ENCODE assay signal across 26 cellular contexts in the genomic region with DNA sequence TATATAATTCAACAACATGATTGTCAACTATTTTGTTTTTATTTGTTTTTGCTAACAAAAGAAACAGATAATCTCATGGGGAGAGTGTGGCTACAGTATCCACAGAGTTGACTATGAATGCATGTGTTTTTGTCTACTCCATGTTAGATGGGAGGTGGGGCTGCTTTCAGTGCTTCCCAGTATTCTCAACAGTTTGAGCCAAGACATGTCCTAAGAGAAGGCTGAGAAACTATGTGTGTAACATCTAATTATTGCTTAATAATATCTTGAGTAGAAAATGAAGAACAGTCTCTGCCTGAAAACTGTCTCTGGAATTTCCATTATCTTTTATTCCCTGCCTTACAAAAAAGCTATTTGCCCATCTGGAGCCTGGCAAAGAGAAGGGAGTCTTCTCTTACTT.
"Had no signal": no experiment of that assay in that cellular context is flagged by ENCODE, and none has a peak within 500 bp of the region (broad histone marks: within the 10 kb centered on the region; RNA-seq: fewer than 3 reads in every experiment).

No MANE protein-coding gene starts in this region.

- ATAC-seq: activated CD4-positive, CD25-positive, alpha-beta regulatory T cell treated with anti-CD3 and anti-CD28 coated beads, Interleukin-2, amount 50 U/mL, for 24 hours; effector memory CD8-positive, alpha-beta T cell; esophagus mucosa; naive thymus-derived CD8-positive, alpha-beta T cell; stimulated activated naive CD8-positive, alpha-beta T cell treated with anti-CD3 and anti-CD28 coated beads, Interleukin-15, Interleukin-2, amounts not matched to agents 100 U/mL and 50 U/mL, for 24 hours; T-cell; upper lobe of right lung had no signal

- H3K4me3 Mint-ChIP-seq: activated CD4-positive, alpha-beta memory T cell treated with anti-CD3 and anti-CD28 coated beads, Interleukin-2, amount 10 ng/mL, durations not matched to agents 7 days and 5 days; activated CD4-positive, alpha-beta T cell treated with anti-CD3 and anti-CD28 coated beads, Interleukin-2, amount 10 ng/mL, durations not matched to agents 24 days and 14 days; activated naive CD4-positive, alpha-beta T cell treated with anti-CD3 and anti-CD28 coated beads, Interleukin-2, amount 50 U/mL, for 24 hours; effector memory CD8-positive, alpha-beta T cell; naive thymus-derived CD8-positive, alpha-beta T cell; T-cell; T-helper 2 cell treated with Interferon-gamma antibody and Interleukin-4, amounts not matched to agents 5 μg/mL and 100 μg/mL, for 36 hours had no signal

- H3K36me3 ChIP-seq: ascending aorta, colonic mucosa, ovary, prostate gland, thyroid gland, upper lobe of right lung had no signal

- H3K27me3 ChIP-seq: ascending aorta, colonic mucosa, ovary, thyroid gland, upper lobe of right lung had no signal

- H3K4me3 ChIP-seq: ascending aorta, colonic mucosa, dorsolateral prefrontal cortex, lung, ovary, prostate gland, thyroid gland, upper lobe of right lung had no signal

- H3K36me3 Mint-ChIP-seq: activated naive CD4-positive, alpha-beta T cell treated with anti-CD3 and anti-CD28 coated beads, Interleukin-2, amount 50 U/mL, for 24 hours; naive thymus-derived CD8-positive, alpha-beta T cell; T-cell had no signal

- DNase-seq: activated CD4-positive, alpha-beta memory T cell treated with anti-CD3 and anti-CD28 coated beads, Interleukin-2, amount 10 ng/mL, durations not matched to agents 7 days and 5 days; activated CD4-positive, alpha-beta T cell treated with anti-CD3 and anti-CD28 coated beads, Interleukin-2, amount 10 ng/mL, durations not matched to agents 24 days and 14 days; activated gamma-delta T cell treated with Interleukin-2 at 50 U/mL for 16 hours; activated T-cell treated with anti-CD3 and anti-CD28 coated beads for 4 hours; colonic mucosa; dorsolateral prefrontal cortex; effector memory CD8-positive, alpha-beta T cell; foreskin fibroblast; kidney; naive thymus-derived CD8-positive, alpha-beta T cell; ovary; stimulated activated CD4-positive, alpha-beta T cell treated with anti-CD3 and anti-CD28 coated beads, Interleukin-12 subunit alpha, Interleukin-12 subunit beta, amount 100 ng/mL, for 4 hours; stimulated activated CD4-positive, alpha-beta T cell treated with anti-CD3 and anti-CD28 coated beads, Interleukin-4, amount 100 ng/mL, for 4 hours; stimulated activated naive CD8-positive, alpha-beta T cell treated with anti-CD3 and anti-CD28 coated beads, Interleukin-15, Interleukin-2, amounts not matched to agents 100 U/mL and 50 U/mL, for 24 hours; T-cell; thyroid gland; upper lobe of right lung had no signal

- H3K4me1 Mint-ChIP-seq: activated CD4-positive, alpha-beta memory T cell treated with anti-CD3 and anti-CD28 coated beads, Interleukin-2, amount 10 ng/mL, durations not matched to agents 7 days and 5 days; activated CD4-positive, alpha-beta T cell treated with anti-CD3 and anti-CD28 coated beads, Interleukin-2, amount 10 ng/mL, durations not matched to agents 24 days and 14 days; activated naive CD4-positive, alpha-beta T cell treated with anti-CD3 and anti-CD28 coated beads, Interleukin-2, amount 50 U/mL, for 24 hours; naive thymus-derived CD8-positive, alpha-beta T cell; T-cell had no signal

- H3K27me3 Mint-ChIP-seq: activated CD4-positive, alpha-beta memory T cell treated with anti-CD3 and anti-CD28 coated beads, Interleukin-2, amount 10 ng/mL, durations not matched to agents 7 days and 5 days; activated CD4-positive, alpha-beta T cell treated with anti-CD3 and anti-CD28 coated beads, Interleukin-2, amount 10 ng/mL, durations not matched to agents 24 days and 14 days; effector memory CD8-positive, alpha-beta T cell; T-cell had no signal

- H3K9me3 ChIP-seq: ascending aorta, colonic mucosa, ovary, prostate gland, thyroid gland, upper lobe of right lung had no signal

- FAIRE-seq: endothelial cell of umbilical vein, kidney had no signal

- H3K27ac ChIP-seq: ascending aorta, colonic mucosa, dorsolateral prefrontal cortex, ovary, prostate gland, thyroid gland, upper lobe of right lung, VCaP had no signal

- H3K4me1 ChIP-seq: ascending aorta, colonic mucosa, prostate gland, upper lobe of right lung had no signal

- H3K27ac Mint-ChIP-seq: activated CD4-positive, alpha-beta memory T cell treated with anti-CD3 and anti-CD28 coated beads, Interleukin-2, amount 10 ng/mL, durations not matched to agents 7 days and 5 days; activated CD4-positive, alpha-beta T cell treated with anti-CD3 and anti-CD28 coated beads, Interleukin-2, amount 10 ng/mL, durations not matched to agents 24 days and 14 days; activated naive CD4-positive, alpha-beta T cell treated with anti-CD3 and anti-CD28 coated beads, Interleukin-2, amount 50 U/mL, for 24 hours; effector memory CD8-positive, alpha-beta T cell; naive thymus-derived CD8-positive, alpha-beta T cell; T-cell; T-helper 2 cell treated with Interferon-gamma antibody and Interleukin-4, amounts not matched to agents 5 μg/mL and 100 μg/mL, for 36 hours had no signal

- H3K9me3 Mint-ChIP-seq: activated CD4-positive, alpha-beta T cell treated with anti-CD3 and anti-CD28 coated beads, Interleukin-2, amount 10 ng/mL, durations not matched to agents 24 days and 14 days; activated naive CD4-positive, alpha-beta T cell treated with anti-CD3 and anti-CD28 coated beads, Interleukin-2, amount 50 U/mL, for 24 hours; T-helper 2 cell treated with Interferon-gamma antibody and Interleukin-4, amounts not matched to agents 5 μg/mL and 100 μg/mL, for 36 hours had no signal
